In the genomic region with DNA sequence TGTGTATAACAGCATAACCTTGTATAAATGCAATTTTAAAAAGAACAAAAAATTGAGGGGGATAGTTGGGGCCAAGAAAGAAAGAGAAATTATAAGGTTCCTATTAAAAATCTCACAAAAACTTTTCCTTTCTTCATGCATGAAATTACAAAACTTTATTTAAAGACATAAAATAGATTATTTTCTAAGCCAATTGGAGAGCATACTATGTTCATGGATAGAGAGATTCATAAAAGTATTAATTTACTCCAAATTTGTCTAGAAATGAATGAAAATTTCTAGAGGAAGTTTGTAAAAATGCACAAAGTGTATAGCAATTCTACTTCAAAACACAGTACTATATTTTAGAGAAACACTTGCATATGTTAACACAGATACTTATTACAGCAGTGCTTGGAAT, we compare ENCODE assay signal across 8 cellular contexts.
"Had no signal": no experiment of that assay in that cellular context is flagged by ENCODE, and none has a peak within 500 bp of the region (broad histone marks: within the 10 kb centered on the region; RNA-seq: fewer than 3 reads in every experiment).

No MANE protein-coding gene starts in this region.

- DNase-seq: GDM1, GF-D8 had no signal

- FAIRE-seq: G401.6, GM12878, GM12891, GM12892, GM18507, GM19239 had no signal

- H3K4me3 ChIP-seq: GM12878 had no signal

- ATAC-seq: GM12878 had no signal
